Comparison of ENCODE assay signal across 22 cellular contexts in the genomic region with DNA sequence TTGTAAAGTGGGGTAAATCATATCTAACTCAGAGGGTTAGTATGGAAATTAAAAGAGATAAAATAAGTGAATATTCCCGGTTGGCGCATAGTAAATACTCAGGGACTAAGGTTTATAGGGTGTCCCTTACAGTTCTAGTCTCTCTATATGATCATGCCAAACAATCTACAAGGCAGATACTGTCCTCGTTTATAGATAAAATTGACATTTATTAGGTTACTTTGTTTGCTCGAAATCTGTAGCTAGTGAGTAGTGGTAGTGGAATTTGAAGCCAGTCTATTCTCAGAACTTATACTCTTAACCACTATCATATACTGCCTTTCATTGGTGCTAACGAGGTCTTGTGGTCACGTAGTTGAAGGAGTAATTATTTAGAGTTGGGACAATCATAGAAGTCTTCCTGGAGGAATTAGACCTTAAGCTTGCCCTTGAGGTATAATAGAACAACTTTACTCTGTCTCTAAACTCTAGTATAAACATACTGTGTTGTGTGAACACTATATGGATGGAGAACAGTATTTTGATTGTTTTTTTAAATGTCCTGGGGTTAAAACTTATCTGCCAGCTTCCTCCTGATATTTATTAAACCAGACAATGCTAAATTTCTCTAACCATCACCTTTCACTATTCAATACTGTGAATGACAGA.
DNase-seq lines count a peak whose midpoint lies in the region; ATAC-seq and TF ChIP-seq lines count a peak whose summit lies in the region.
"Had no signal": no experiment of that assay in that cellular context is flagged by ENCODE, and none has a peak within 500 bp of the region (broad histone marks: within the 10 kb centered on the region; RNA-seq: fewer than 3 reads in every experiment).

No MANE protein-coding gene starts in this region.

- in situ Hi-C loops in SK-MEL-5 (cut with HindIII; ENCODE audit: low pct_unique_long_range_greater_than_20kb, low sequenced_read_pairs): no loop called here
- in situ Hi-C loops in G401 (cut with HindIII; ENCODE audit: low sequenced_read_pairs): no loop called here
- in situ Hi-C loops in ACHN (cut with HindIII; ENCODE audit: low pct_ligation_motif_present, low pct_unique_long_range_greater_than_20kb, low sequenced_read_pairs): no loop called here

- H3K4me1 ChIP-seq in smooth muscle cell (ENCODE audit: low read depth): no peaks in the 10 kb centered on the region
- H3K4me1 ChIP-seq: BLaER1 treated with 17β-estradiol and CSF1 and Interleukin-3, amounts not matched to agents 10 nM and 100 nM had no signal

- H3K36me3 ChIP-seq in smooth muscle cell (ENCODE audit: low read depth): no peaks in the 10 kb centered on the region
- H3K36me3 ChIP-seq: BLaER1 treated with 17β-estradiol and CSF1 and Interleukin-3, amounts not matched to agents 10 nM and 100 nM had no signal

- no peak overlapping the region for H3K27ac ChIP-seq in smooth muscle cell (ENCODE audit: low read depth)
- H3K27ac ChIP-seq: BLaER1 treated with 17β-estradiol and CSF1 and Interleukin-3, amounts not matched to agents 10 nM and 100 nM; C4-2B had no signal

- no peaks in the 10 kb centered on the region for H4K20me1 ChIP-seq in smooth muscle cell (ENCODE audit: low read depth)
- H4K20me1 ChIP-seq: BLaER1 treated with 17β-estradiol and CSF1 and Interleukin-3, amounts not matched to agents 10 nM and 100 nM had no signal

- no peaks in the 10 kb centered on the region for H3F3A ChIP-seq in smooth muscle cell (ENCODE audit: low read depth)

- WGBS in smooth muscle cell (ENCODE audit: low lambda C conversion rate): 14% methylated on average over 6 of the region's 6 CpGs

- ATAC-seq in HG03354 (IDR thresholded peaks at IDR 0.05; ENCODE audit: poor library complexity, severe bottlenecking, unreplicated experiment): no peak
- ATAC-seq: CD8-positive, alpha-beta T cell; GM12878 had no signal

- H3K9ac ChIP-seq in smooth muscle cell (ENCODE audit: low read depth): no peak overlapping the region
- H3K9ac ChIP-seq: BLaER1 treated with 17β-estradiol and CSF1 and Interleukin-3, amounts not matched to agents 10 nM and 100 nM had no signal

- TF ChIP-seq CTCF in LNCaP clone FGC (IDR thresholded peaks at IDR 0.05; ENCODE audit: control insufficient read depth, extremely low read depth, insufficient read depth) (no peak), smooth muscle cell (IDR thresholded peaks at IDR 0.05; ENCODE audit: borderline replicate concordance, insufficient read depth, poor library complexity, severe bottlenecking) (no peak)

- no peaks in the 10 kb centered on the region for H3K79me2 ChIP-seq in smooth muscle cell (ENCODE audit: low read depth)

- H3K4me3 ChIP-seq in LNCaP clone FGC (ENCODE audit: low read depth, low read length) (no peak overlapping the region), smooth muscle cell (no peak overlapping the region)
- H3K4me3 ChIP-seq: BLaER1 treated with 17β-estradiol and CSF1 and Interleukin-3, amounts not matched to agents 10 nM and 100 nM; GM12878 had no signal

- H3K4me2 ChIP-seq in smooth muscle cell: peak overlapping the region; percentile 29
- H3K4me2 ChIP-seq: BLaER1 treated with 17β-estradiol and CSF1 and Interleukin-3, amounts not matched to agents 10 nM and 100 nM had no signal

- no peaks in the 10 kb centered on the region for H3K27me3 ChIP-seq in smooth muscle cell (ENCODE audit: low read depth)
- H3K27me3 ChIP-seq: BLaER1 treated with 17β-estradiol and CSF1 and Interleukin-3, amounts not matched to agents 10 nM and 100 nM had no signal

- peak overlapping the region; percentile 38 for H2AFZ ChIP-seq in smooth muscle cell (ENCODE audit: low read depth)

- no peaks in the 10 kb centered on the region for H3K9me3 ChIP-seq in smooth muscle cell (replicated peaks; ENCODE audit: low read depth)
- H3K9me3 ChIP-seq: BLaER1 treated with 17β-estradiol and CSF1 and Interleukin-3, amounts not matched to agents 10 nM and 100 nM had no signal

- DNase-seq in EH (ENCODE audit: low read depth): peak; percentile 22
- peak; percentile 55 for DNase-seq in LNCaP clone FGC (ENCODE audit: low read depth)
- DNase-seq in SK-MEL-5 (ENCODE audit: low read depth, low spot score): peak; percentile 89
- DNase-seq in smooth muscle cell (lab: John Stamatoyannopoulos, UW; ENCODE audit: unreplicated experiment): no peak
- DNase-seq in G401 (ENCODE audit: low spot score): no peak
- DNase-seq in ACHN: no peak
- no peak for DNase-seq in hypothalamus (lab: John Stamatoyannopoulos, UW)
- DNase-seq: 8988T; AML-193; CD4-positive, alpha-beta T cell; CD8-positive, alpha-beta T cell; COR-L47; DMS 273 treated with DMSO at 0.1 percent for 48 hours; DMS153; DMS53; DMS79; DND-41; GDM1 had no signal

Comparison
In these comparisons a context has a peak if more than half of its experiments do, and no peak if none do; other contexts are left out.
1. DNase-seq: peak in EH (single experiment), LNCaP clone FGC (single experiment) and SK-MEL-5 (single experiment); none in smooth muscle cell (single experiment), G401 (single experiment), ACHN (single experiment) and hypothalamus (0 of 51).